In the genomic region with DNA sequence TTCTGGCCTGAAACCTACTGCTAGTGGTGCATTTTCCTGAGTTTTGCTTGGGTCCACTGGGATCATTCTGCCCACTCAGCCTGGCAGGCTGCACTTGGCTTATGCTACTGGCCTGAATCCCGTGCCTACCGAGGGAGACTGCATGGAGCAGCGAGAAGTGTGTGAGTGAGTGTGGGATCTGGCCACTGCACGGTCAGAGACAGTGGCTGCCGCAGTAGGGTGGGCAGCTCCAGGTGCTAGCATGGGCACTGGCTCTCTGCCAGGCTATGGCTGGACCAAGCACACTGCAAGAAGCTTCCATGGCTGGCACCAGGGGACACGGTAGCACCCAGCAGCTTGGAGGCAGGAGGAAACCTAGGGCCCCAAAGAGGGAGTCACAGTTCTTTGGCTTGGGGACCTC, we compare ENCODE assay signal across 22 cellular contexts.
"Had no signal": no experiment of that assay in that cellular context is flagged by ENCODE, and none has a peak within 500 bp of the region (broad histone marks: within the 10 kb centered on the region; RNA-seq: fewer than 3 reads in every experiment).

No MANE protein-coding gene starts in this region.

- H3K9me3 Mint-ChIP-seq: effector memory CD8-positive, alpha-beta T cell; immature natural killer cell; natural killer cell had no signal

- H3K4me3 Mint-ChIP-seq: activated naive CD8-positive, alpha-beta T cell treated with anti-CD3 and anti-CD28 coated beads for 36 hours; central memory CD8-positive, alpha-beta T cell; effector memory CD8-positive, alpha-beta T cell; immature natural killer cell; natural killer cell had no signal

- H3K36me3 Mint-ChIP-seq: immature natural killer cell, natural killer cell had no signal

- DNase-seq: activated CD4-positive, CD25-positive, alpha-beta regulatory T cell treated with anti-CD3 and anti-CD28 coated beads, Interleukin-2, amount 50 U/mL, for 72 hours; activated naive CD4-positive, alpha-beta T cell treated with Interleukin-2 at 50 U/mL for 16 hours; activated naive CD8-positive, alpha-beta T cell treated with anti-CD3 and anti-CD28 coated beads for 36 hours; activated T-cell treated with anti-CD3 and anti-CD28 coated beads, Interleukin-2, amount 50 U/mL, for 48 hours; dorsolateral prefrontal cortex; effector memory CD8-positive, alpha-beta T cell; glutamatergic neuron; immature natural killer cell; left lung; natural killer cell; psoas muscle; stimulated activated CD4-positive, alpha-beta T cell treated with anti-CD3 and anti-CD28 coated beads, Interleukin-12 subunit alpha, Interleukin-12 subunit beta, amount 100 ng/mL, for 4 hours; stimulated activated CD4-positive, alpha-beta T cell treated with anti-CD3 and anti-CD28 coated beads, Interleukin-4, amount 100 ng/mL, for 4 hours; transverse colon; uterus had no signal

- H3K4me3 ChIP-seq: breast epithelium, dorsolateral prefrontal cortex, hepatocyte, left lung, pancreas, psoas muscle, right atrium auricular region, transverse colon, uterus had no signal

- H3K36me3 ChIP-seq: breast epithelium, left lung, pancreas, right atrium auricular region, transverse colon, uterus had no signal

- H3K27ac ChIP-seq: breast epithelium, dorsolateral prefrontal cortex, hepatocyte, left lung, pancreas, psoas muscle, right atrium auricular region, transverse colon, uterus, VCaP had no signal

- H3K4me1 ChIP-seq: breast epithelium, left lung, pancreas, psoas muscle, right atrium auricular region, transverse colon, uterus had no signal

- H3K4me2 ChIP-seq: hepatocyte had no signal

- H3K27me3 Mint-ChIP-seq: activated naive CD8-positive, alpha-beta T cell treated with anti-CD3 and anti-CD28 coated beads for 36 hours; central memory CD8-positive, alpha-beta T cell; effector memory CD8-positive, alpha-beta T cell had no signal

- H3K9me3 ChIP-seq: breast epithelium, left lung, pancreas, psoas muscle, right atrium auricular region, transverse colon, uterus had no signal

- H3K79me2 ChIP-seq: hepatocyte had no signal

- H3K27me3 ChIP-seq: breast epithelium, hepatocyte, left lung, pancreas, right atrium auricular region, transverse colon, uterus had no signal

- H2AFZ ChIP-seq: hepatocyte had no signal

- ATAC-seq: effector memory CD8-positive, alpha-beta T cell; esophagus mucosa; left lung; natural killer cell; pancreas; psoas muscle had no signal

- H3K27ac Mint-ChIP-seq: activated naive CD8-positive, alpha-beta T cell treated with anti-CD3 and anti-CD28 coated beads for 36 hours; effector memory CD8-positive, alpha-beta T cell; natural killer cell had no signal
